ENCODE assay signal across 8 cellular contexts in the genomic region with DNA sequence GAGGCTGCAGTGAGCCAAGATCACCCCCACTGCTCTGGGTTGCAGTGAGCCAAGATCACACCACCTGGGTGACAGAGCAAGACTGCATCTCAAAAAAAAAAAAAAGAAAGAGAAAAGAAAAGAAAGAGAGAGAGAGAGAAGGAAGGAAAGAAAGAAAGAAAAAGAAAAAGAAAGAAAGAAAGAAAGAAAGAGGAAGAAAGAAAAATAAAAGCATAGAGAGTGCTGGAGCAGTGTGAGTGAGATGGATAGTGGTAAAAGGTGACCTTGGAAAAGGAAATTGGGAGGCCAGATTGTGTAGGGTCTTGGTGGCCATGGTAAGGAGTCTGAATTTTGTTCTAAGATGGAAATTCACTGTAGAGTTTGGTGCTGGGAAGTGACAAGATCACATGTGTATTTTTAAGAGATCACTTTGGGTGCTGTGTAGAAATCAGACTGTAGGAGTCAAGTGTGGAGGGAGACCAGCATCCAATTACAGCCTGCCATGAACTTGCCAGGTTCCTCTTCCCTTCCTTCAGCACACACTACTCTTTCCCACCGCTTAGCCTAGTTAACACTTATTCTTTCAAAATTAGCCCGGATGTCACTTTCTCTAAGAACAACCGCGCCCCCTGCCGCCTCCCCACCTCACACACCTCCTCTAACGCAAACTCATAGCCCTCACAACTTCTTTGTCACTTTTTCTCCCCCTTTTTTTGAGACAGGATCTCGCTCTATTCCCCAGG. TPM values are rescaled to one million over a fixed set of nuclear protein-coding genes. Genes with fewer than 3 reads are reported as not detected.
DNase-seq lines count a peak whose midpoint lies in the region; ATAC-seq and TF ChIP-seq lines count a peak whose summit lies in the region.

No MANE protein-coding gene starts in this region.

- TF ChIP-seq POLR2A in thyroid gland (IDR thresholded peaks at IDR 0.05) = no peak

- H3K36me3 ChIP-seq in cardiac muscle cell (no peaks in the 10 kb centered on the region), parathyroid adenoma (ENCODE audit: control insufficient read depth, insufficient read depth, low read length) (no peaks in the 10 kb centered on the region), thyroid gland (no peaks in the 10 kb centered on the region)

- intact Hi-C loops in thyroid gland (cut with DNase I) = no loop called here

- H3K27ac ChIP-seq in cardiac muscle cell (peak overlapping the region; percentile 31), parathyroid adenoma (peak overlapping the region; percentile 89), thyroid gland (peak overlapping the region; percentile 37 to 87 (median 81))

- H3K4me1 ChIP-seq in cardiac muscle cell (ENCODE audit: low read depth) (peaks cover 6% of the 10 kb centered on the region), parathyroid adenoma (peaks cover 13% of the 10 kb centered on the region), thyroid gland (peaks cover 25 to 32% of the 10 kb centered on the region in 2 donors)

- DNase-seq in NCI-H1092 (lab: John Stamatoyannopoulos, UW) (peak; percentile 69), SK-N-DZ (ENCODE audit: low spot score) (peak; percentile 82), cardiac muscle cell (ENCODE audit: low read depth in 1 of 2, low spot score in 1 of 2) (peak; percentile 74 to 87), thyroid gland (peak; percentile 63 to 73)
- DNase-seq in activated naive CD4-positive, alpha-beta T cell treated with anti-CD3 and anti-CD28 coated beads, Interleukin-2, amount 50 U/mL, for 72 hours (ENCODE audit: low spot score in 2 of 2) = peak in 1 of 2 donors; percentile 73

- no peaks in the 10 kb centered on the region for H3K9me3 Mint-ChIP-seq in activated naive CD4-positive, alpha-beta T cell treated with anti-CD3 and anti-CD28 coated beads, Interleukin-2, amount 50 U/mL, for 72 hours

- peak overlapping the region; percentile 74 for H2AFZ ChIP-seq in parathyroid adenoma

- no peaks in the 10 kb centered on the region for H3K79me2 ChIP-seq in parathyroid adenoma

- WGBS in thyroid gland, 2 donors = 3 to 4% methylated on average over 7 of the region's 7 CpGs

- H3K27ac Mint-ChIP-seq in activated naive CD4-positive, alpha-beta T cell treated with anti-CD3 and anti-CD28 coated beads, Interleukin-2, amount 50 U/mL, for 72 hours = peak overlapping the region; percentile 87 to 96

- no peaks in the 10 kb centered on the region for H3K27me3 ChIP-seq in cardiac muscle cell
- H3K27me3 ChIP-seq in parathyroid adenoma (ENCODE audit: control insufficient read depth, insufficient read depth, low read length) = no peaks in the 10 kb centered on the region
- no peaks in the 10 kb centered on the region for H3K27me3 ChIP-seq in thyroid gland

- H3K36me3 Mint-ChIP-seq in activated naive CD4-positive, alpha-beta T cell treated with anti-CD3 and anti-CD28 coated beads, Interleukin-2, amount 50 U/mL, for 72 hours = peaks cover 0 to 18% of the 10 kb centered on the region in 2 donors

- H3K9ac ChIP-seq in parathyroid adenoma = no peak overlapping the region

- no peaks in the 10 kb centered on the region for H3K9me3 ChIP-seq in cardiac muscle cell (ENCODE audit: low read depth)
- no peaks in the 10 kb centered on the region for H3K9me3 ChIP-seq in parathyroid adenoma (ENCODE audit: control insufficient read depth, low read length)
- H3K9me3 ChIP-seq in thyroid gland = no peaks in the 10 kb centered on the region

- H3K4me2 ChIP-seq in parathyroid adenoma (ENCODE audit: low read length) = peak overlapping the region; percentile 99

- H3K4me3 ChIP-seq in cardiac muscle cell = peak overlapping the region; percentile 40
- H3K4me3 ChIP-seq in parathyroid adenoma (ENCODE audit: low read depth, low read length) = peak overlapping the region; percentile 98
- H3K4me3 ChIP-seq in thyroid gland (replicated peaks in 1 of 3) = peak overlapping the region in 2 of 3 donors; percentile 20 to 32

- ATAC-seq in GM18517 (IDR thresholded peaks at IDR 0.05; ENCODE audit: unreplicated experiment) (peak; percentile 41), HG03159 (IDR thresholded peaks at IDR 0.05; ENCODE audit: unreplicated experiment) (no peak)
- ATAC-seq in activated naive CD4-positive, alpha-beta T cell treated with anti-CD3 and anti-CD28 coated beads, Interleukin-2, amount 50 U/mL, for 72 hours = peak; percentile 50 to 55

- TF ChIP-seq CTCF in cardiac muscle cell (IDR thresholded peaks at IDR 0.05; ENCODE audit: low read depth, low read length) (peak; percentile 69), parathyroid adenoma (IDR thresholded peaks at IDR 0.05) (peak; percentile 41), thyroid gland (IDR thresholded peaks at IDR 0.05) (peak in 4 of 6 experiments; percentile 39 to 63 (median 43))

RNA-seq across cellular contexts. Expression of a gene that starts 17.9 kb away (rescaled TPM):
- 83.7 and 106 TPM in 2 replicates for polyA plus RNA-seq in SK-N-DZ (2014; cell fraction: cytosol; rRNA removed)
- 77.1 and 99.5 TPM in 2 replicates for polyA plus RNA-seq in SK-N-DZ (2014; cell fraction: nucleus; rRNA removed)
- total RNA-seq in activated naive CD4-positive, alpha-beta T cell treated with anti-CD3 and anti-CD28 coated beads, Interleukin-2, amount 50 U/mL, for 72 hours = 10 to 100 TPM; 46.6 to 57.2 TPM
- 24.7 and 45.0 TPM in 2 replicates for total RNA-seq in cardiac muscle cell
- 31.9 and 50.2 TPM in 2 replicates for polyA plus RNA-seq in cardiac muscle cell
- total RNA-seq in thyroid gland = 10 to 100 TPM; 37.9 to 75.5 (median 52.1) TPM

RNA-seq across cellular contexts. Expression of a gene that starts 18.7 kb away (rescaled TPM):
- polyA plus RNA-seq in SK-N-DZ (2014; cell fraction: cytosol; rRNA removed) = 18.6 and 19.3 TPM in 2 replicates
- 161 and 164 TPM in 2 replicates for polyA plus RNA-seq in SK-N-DZ (2014; cell fraction: nucleus; rRNA removed)
- total RNA-seq in activated naive CD4-positive, alpha-beta T cell treated with anti-CD3 and anti-CD28 coated beads, Interleukin-2, amount 50 U/mL, for 72 hours = 10 to 100 TPM; 17.2 to 23.6 TPM
- 10.8 and 14.2 TPM in 2 replicates for total RNA-seq in cardiac muscle cell
- polyA plus RNA-seq in cardiac muscle cell = 9.4 and 15.1 TPM in 2 replicates
- 10 to 100 TPM in 3 of 4 donors, 1 to 10 TPM in 1; 8.5 to 25.7 (median 18.2) TPM for total RNA-seq in thyroid gland

RNA-seq across cellular contexts. Expression of a gene that starts 28.9 kb away (rescaled TPM):
- 20.3 and 23.6 TPM in 2 replicates for polyA plus RNA-seq in SK-N-DZ (2014; cell fraction: cytosol; rRNA removed)
- polyA plus RNA-seq in SK-N-DZ (2014; cell fraction: nucleus; rRNA removed) = 72.0 and 119 TPM in 2 replicates
- total RNA-seq in activated naive CD4-positive, alpha-beta T cell treated with anti-CD3 and anti-CD28 coated beads, Interleukin-2, amount 50 U/mL, for 72 hours = 10 to 100 TPM; 14.3 to 45.8 TPM
- total RNA-seq in cardiac muscle cell = 39.5 and 46.2 TPM in 2 replicates
- polyA plus RNA-seq in cardiac muscle cell = 42.0 and 59.2 TPM in 2 replicates
- 10 to 100 TPM in 1 of 4 donors, 1 to 10 TPM in 3; 5.6 to 12.0 (median 7.8) TPM for total RNA-seq in thyroid gland

RNA-seq across cellular contexts. Expression of a gene that starts 35.8 kb away (rescaled TPM):
- 52.0 and 61.2 TPM in 2 replicates for polyA plus RNA-seq in SK-N-DZ (2014; cell fraction: cytosol; rRNA removed)
- polyA plus RNA-seq in SK-N-DZ (2014; cell fraction: nucleus; rRNA removed) = 41.1 and 81.4 TPM in 2 replicates
- total RNA-seq in activated naive CD4-positive, alpha-beta T cell treated with anti-CD3 and anti-CD28 coated beads, Interleukin-2, amount 50 U/mL, for 72 hours = 100 to 1,000 TPM in 1 of 2 donors, 10 to 100 TPM in 1; 98.9 to 107 TPM
- 67.3 and 109 TPM in 2 replicates for total RNA-seq in cardiac muscle cell
- 100 and 172 TPM in 2 replicates for polyA plus RNA-seq in cardiac muscle cell
- total RNA-seq in thyroid gland = 10 to 100 TPM; 51.9 to 73.5 (median 62.7) TPM

RNA-seq across cellular contexts. Expression of a gene that starts 47.0 kb away (rescaled TPM):
- 33.7 and 34.1 TPM in 2 replicates for polyA plus RNA-seq in SK-N-DZ (2014; cell fraction: cytosol; rRNA removed)
- polyA plus RNA-seq in SK-N-DZ (2014; cell fraction: nucleus; rRNA removed) = 287 and 348 TPM in 2 replicates
- total RNA-seq in activated naive CD4-positive, alpha-beta T cell treated with anti-CD3 and anti-CD28 coated beads, Interleukin-2, amount 50 U/mL, for 72 hours = 100 to 1,000 TPM in 1 of 2 donors, 10 to 100 TPM in 1; 90.7 to 106 TPM
- total RNA-seq in cardiac muscle cell (57.3 and 65.3 TPM in 2 replicates), thyroid gland (10 to 100 TPM; 40.0 to 61.6 (median 56.2) TPM)
- polyA plus RNA-seq in cardiac muscle cell = 45.1 and 68.5 TPM in 2 replicates

Comparison
In these comparisons a context has a peak if more than half of its experiments do, and no peak if none do; other contexts are left out.
1. H3K27ac ChIP-seq: peak in every context shown above with its lines; median percentile 89 in parathyroid adenoma; 81 in thyroid gland; 31 in cardiac muscle cell.
2. H3K4me3 ChIP-seq: peak in every context shown above with its lines; median percentile 98 in parathyroid adenoma; 40 in cardiac muscle cell; 26 in thyroid gland.